ENCODE assay signal across 8 cellular contexts in genomic region chr21:28745131-28746055, GRCh38.
A peak's percentile ranks its signal among the peaks of the same experiment; 100 is the strongest.
DNase-seq lines count a peak whose midpoint lies in the region; ATAC-seq and TF ChIP-seq lines count a peak whose summit lies in the region.

No MANE protein-coding gene starts in this region.

- no peak overlapping the region for H3K27ac ChIP-seq in OCI-LY3 (ENCODE audit: low read length)

- peak overlapping the region; percentile 74 for H2AFZ ChIP-seq in OCI-LY3 (ENCODE audit: low read depth, low read length)

- H3K4me1 ChIP-seq in OCI-LY3 (ENCODE audit: low read length): no peaks in the 10 kb centered on the region

- H3K36me3 ChIP-seq in OCI-LY3 (replicated peaks; ENCODE audit: low read depth, low read length): no peaks in the 10 kb centered on the region

- no peaks in the 10 kb centered on the region for H3K79me2 ChIP-seq in OCI-LY3 (ENCODE audit: low read length)

- DNase-seq in DMS114 treated with DMSO at 0.1 percent for 48 hours (lab: John Stamatoyannopoulos, UW; ENCODE audit: unreplicated experiment) (peak; percentile 69), HuH-7.5 (ENCODE audit: low spot score) (peak; percentile 17), activated T-cell treated with anti-CD3 and anti-CD28 coated beads for 4 hours (peak; percentile 53), myocyte (ENCODE audit: low read depth) (peak; percentile 85)
- DNase-seq in stimulated activated CD8-positive, alpha-beta memory T cell treated with anti-CD3 and anti-CD28 coated beads, Interleukin-7, amount 100 ng/mL, for 1 hour (ENCODE audit: low read depth in 2 of 2): peak; percentile 26 to 44

- peak overlapping the region; percentile 53 for H3K9ac ChIP-seq in OCI-LY3 (ENCODE audit: low read length)

- no peaks in the 10 kb centered on the region for H3K9me3 ChIP-seq in OCI-LY3 (ENCODE audit: insufficient read depth, low read length)

- H4K20me1 ChIP-seq in OCI-LY3 (ENCODE audit: insufficient read depth, low read length): no peaks in the 10 kb centered on the region

- peak overlapping the region; percentile 83 for H3K4me2 ChIP-seq in OCI-LY3 (ENCODE audit: low read length)

- ATAC-seq in GM21528 (IDR thresholded peaks at IDR 0.05; ENCODE audit: low FRiP score, unreplicated experiment): peak; percentile 95
- peak; percentile 89 for ATAC-seq in esophagus mucosa

- H3K4me3 ChIP-seq in OCI-LY3 (ENCODE audit: low read length): peak overlapping the region; percentile 78

- no peaks in the 10 kb centered on the region for H3K27me3 ChIP-seq in OCI-LY3 (ENCODE audit: low read depth, low read length)

- peak; percentile 81 for TF ChIP-seq CTCF in OCI-LY3 (IDR thresholded peaks at IDR 0.05; ENCODE audit: low read depth, low read length)

Comparison
In these comparisons a context has a peak if more than half of its experiments do, and no peak if none do; other contexts are left out.
1. DNase-seq: peak in every context shown above with its lines; median percentile 85 in myocyte; 69 in DMS114 treated with DMSO at 0.1 percent for 48 hours; 53 in activated T-cell treated with anti-CD3 and anti-CD28 coated beads for 4 hours; 35 in stimulated activated CD8-positive, alpha-beta memory T cell treated with anti-CD3 and anti-CD28 coated beads, Interleukin-7, amount 100 ng/mL, for 1 hour; 17 in HuH-7.5.